Comparison of ENCODE assay signal across 1 cellular context in the genomic region with DNA sequence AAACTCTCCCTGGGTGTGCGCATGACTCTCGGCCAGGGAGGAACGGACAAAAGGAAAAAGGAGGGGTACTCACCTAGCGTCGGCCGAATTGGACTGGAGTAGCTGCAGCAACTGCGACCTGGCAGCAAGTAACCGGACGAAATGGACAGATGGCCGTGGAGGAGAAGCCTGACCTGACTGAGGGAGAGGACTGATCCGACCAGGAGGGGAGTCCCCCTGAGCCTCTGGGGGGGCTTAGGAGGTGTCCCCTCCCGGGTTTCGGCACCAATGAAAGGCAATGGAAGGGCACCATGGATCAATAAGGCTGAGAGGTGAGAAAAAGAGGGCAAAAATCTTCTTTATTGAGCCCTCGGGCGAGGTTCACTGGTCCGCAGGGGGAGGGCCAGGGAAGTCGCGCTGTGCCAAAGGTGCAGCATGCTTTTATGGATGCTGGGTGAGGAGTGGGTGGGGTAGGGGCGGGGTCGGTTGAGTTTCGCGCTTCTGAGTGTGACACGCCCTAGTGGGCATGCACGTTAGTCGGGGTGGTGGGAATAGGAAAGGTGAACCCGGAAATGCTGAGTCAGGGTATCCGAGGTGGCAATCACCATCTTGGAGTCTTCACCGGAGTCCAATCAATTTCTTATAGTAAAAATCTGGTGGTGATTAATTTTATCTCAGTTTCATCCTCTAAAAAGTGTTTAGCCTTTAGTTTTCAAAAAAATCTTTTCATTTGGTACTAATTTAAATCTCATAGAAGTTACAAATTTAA.
TF ChIP-seq lines count a peak whose summit lies in the region.

No MANE protein-coding gene starts in this region.

TF ChIP-seq in K562, 482 proteins besides CTCF, POLR2A, EP300 and RAD21 (continued from another document and continues in another):
- TF ChIP-seq, protein P1, sequence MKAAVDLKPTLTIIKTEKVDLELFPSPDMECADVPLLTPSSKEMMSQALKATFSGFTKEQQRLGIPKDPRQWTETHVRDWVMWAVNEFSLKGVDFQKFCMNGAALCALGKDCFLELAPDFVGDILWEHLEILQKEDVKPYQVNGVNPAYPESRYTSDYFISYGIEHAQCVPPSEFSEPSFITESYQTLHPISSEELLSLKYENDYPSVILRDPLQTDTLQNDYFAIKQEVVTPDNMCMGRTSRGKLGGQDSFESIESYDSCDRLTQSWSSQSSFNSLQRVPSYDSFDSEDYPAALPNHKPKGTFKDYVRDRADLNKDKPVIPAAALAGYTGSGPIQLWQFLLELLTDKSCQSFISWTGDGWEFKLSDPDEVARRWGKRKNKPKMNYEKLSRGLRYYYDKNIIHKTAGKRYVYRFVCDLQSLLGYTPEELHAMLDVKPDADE (conservative IDR thresholded peaks at IDR 0.05; ENCODE audit: control insufficient read depth, low read depth, low read length): 0 out of 2 replicates have a peak, but pooled peaks have one; percentile 45
- TF ChIP-seq ELF2 (CRISPR knock-in tag; IDR thresholded peaks at IDR 0.05) (peak; percentile 72; the same call in 1 of the 2 replicates), CXXC5 (CRISPR knock-in tag; IDR thresholded peaks at IDR 0.05) (peak; percentile 19; the same call in 1 of the 2 replicates), MTA3 (IDR thresholded peaks at IDR 0.05; ENCODE audit: borderline replicate concordance) (peak; percentile 78; the same call in 1 of the 2 replicates), TCF7L2 (IDR thresholded peaks at IDR 0.05; ENCODE audit: low read depth, low read length) (no peak), HMG20A (CRISPR knock-in tag; conservative IDR thresholded peaks at IDR 0.05) (no peak), ZNF696 (CRISPR knock-in tag; conservative IDR thresholded peaks at IDR 0.05) (no peak), ZNF311 (CRISPR knock-in tag; IDR thresholded peaks at IDR 0.05) (no peak), ZNF431 (CRISPR knock-in tag; IDR thresholded peaks at IDR 0.05) (no peak), PHTF2 (CRISPR knock-in tag; IDR thresholded peaks at IDR 0.05) (no peak), TAF7 (tag; IDR thresholded peaks at IDR 0.05) (peak; percentile 90), KDM2B (CRISPR knock-in tag; IDR thresholded peaks at IDR 0.05) (no peak), RFX5 (IDR thresholded peaks at IDR 0.05; ENCODE audit: low read depth, low read length) (no peak), TCF3 (CRISPR knock-in tag; IDR thresholded peaks at IDR 0.05) (no peak), PRPF4 (IDR thresholded peaks at IDR 0.05; ENCODE audit: insufficient read depth, low read depth, low read length, poor library complexity, severe bottlenecking) (peak; percentile 77), ZKSCAN1 (IDR thresholded peaks at IDR 0.05; ENCODE audit: low read depth, low read length) (no peak), NFE2L1 (tag; IDR thresholded peaks at IDR 0.05; ENCODE audit: borderline replicate concordance, low read depth) (peak; percentile 78), CC2D1A (IDR thresholded peaks at IDR 0.05) (peak; percentile 74), DMBX1 (CRISPR knock-in tag; IDR thresholded peaks at IDR 0.05; ENCODE audit: borderline replicate concordance) (0 out of 2 replicates have a peak, but pooled peaks have one; percentile 17), TAF1 (IDR thresholded peaks at IDR 0.05; ENCODE audit: control insufficient read depth, extremely low read depth, insufficient read depth, low read length, severe bottlenecking) (peak; percentile 91), CHD1 (IDR thresholded peaks at IDR 0.05; ENCODE audit: low read length) (peak; percentile 35), STAG1 (CRISPR knock-in tag; IDR thresholded peaks at IDR 0.05; ENCODE audit: borderline replicate concordance) (no peak), ZNF707 (CRISPR knock-in tag; conservative IDR thresholded peaks at IDR 0.05) (no peak), ARHGAP35 (IDR thresholded peaks at IDR 0.05; ENCODE audit: partially characterized antibody) (no peak), ATF1 (CRISPR knock-in tag; IDR thresholded peaks at IDR 0.05) (no peak), ATF1 (tag; IDR thresholded peaks at IDR 0.05) (peak; percentile 59; the same call in 1 of the 2 replicates), PHF8 (IDR thresholded peaks at IDR 0.05; ENCODE audit: borderline replicate concordance, low read length) (peak; percentile 73), CBFB (CRISPR knock-in tag; IDR thresholded peaks at IDR 0.05) (no peak), GATAD2B (IDR thresholded peaks at IDR 0.05; ENCODE audit: borderline replicate concordance) (peak; percentile 62; the same call in 1 of the 2 replicates), JUNB (CRISPR knock-in tag; conservative IDR thresholded peaks at IDR 0.05) (no peak), KLF13 (tag; IDR thresholded peaks at IDR 0.05; ENCODE audit: borderline replicate concordance, low read depth) (no peak)
- TF ChIP-seq, protein P2, sequence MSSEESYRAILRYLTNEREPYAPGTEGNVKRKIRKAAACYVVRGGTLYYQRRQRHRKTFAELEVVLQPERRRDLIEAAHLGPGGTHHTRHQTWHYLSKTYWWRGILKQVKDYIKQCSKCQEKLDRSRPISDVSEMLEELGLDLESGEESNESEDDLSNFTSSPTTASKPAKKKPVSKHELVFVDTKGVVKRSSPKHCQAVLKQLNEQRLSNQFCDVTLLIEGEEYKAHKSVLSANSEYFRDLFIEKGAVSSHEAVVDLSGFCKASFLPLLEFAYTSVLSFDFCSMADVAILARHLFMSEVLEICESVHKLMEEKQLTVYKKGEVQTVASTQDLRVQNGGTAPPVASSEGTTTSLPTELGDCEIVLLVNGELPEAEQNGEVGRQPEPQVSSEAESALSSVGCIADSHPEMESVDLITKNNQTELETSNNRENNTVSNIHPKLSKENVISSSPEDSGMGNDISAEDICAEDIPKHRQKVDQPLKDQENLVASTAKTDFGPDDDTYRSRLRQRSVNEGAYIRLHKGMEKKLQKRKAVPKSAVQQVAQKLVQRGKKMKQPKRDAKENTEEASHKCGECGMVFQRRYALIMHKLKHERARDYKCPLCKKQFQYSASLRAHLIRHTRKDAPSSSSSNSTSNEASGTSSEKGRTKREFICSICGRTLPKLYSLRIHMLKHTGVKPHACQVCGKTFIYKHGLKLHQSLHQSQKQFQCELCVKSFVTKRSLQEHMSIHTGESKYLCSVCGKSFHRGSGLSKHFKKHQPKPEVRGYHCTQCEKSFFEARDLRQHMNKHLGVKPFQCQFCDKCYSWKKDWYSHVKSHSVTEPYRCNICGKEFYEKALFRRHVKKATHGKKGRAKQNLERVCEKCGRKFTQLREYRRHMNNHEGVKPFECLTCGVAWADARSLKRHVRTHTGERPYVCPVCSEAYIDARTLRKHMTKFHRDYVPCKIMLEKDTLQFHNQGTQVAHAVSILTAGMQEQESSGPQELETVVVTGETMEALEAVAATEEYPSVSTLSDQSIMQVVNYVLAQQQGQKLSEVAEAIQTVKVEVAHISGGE (CRISPR knock-in tag; IDR thresholded peaks at IDR 0.05): no peak
- TF ChIP-seq, protein P3, sequence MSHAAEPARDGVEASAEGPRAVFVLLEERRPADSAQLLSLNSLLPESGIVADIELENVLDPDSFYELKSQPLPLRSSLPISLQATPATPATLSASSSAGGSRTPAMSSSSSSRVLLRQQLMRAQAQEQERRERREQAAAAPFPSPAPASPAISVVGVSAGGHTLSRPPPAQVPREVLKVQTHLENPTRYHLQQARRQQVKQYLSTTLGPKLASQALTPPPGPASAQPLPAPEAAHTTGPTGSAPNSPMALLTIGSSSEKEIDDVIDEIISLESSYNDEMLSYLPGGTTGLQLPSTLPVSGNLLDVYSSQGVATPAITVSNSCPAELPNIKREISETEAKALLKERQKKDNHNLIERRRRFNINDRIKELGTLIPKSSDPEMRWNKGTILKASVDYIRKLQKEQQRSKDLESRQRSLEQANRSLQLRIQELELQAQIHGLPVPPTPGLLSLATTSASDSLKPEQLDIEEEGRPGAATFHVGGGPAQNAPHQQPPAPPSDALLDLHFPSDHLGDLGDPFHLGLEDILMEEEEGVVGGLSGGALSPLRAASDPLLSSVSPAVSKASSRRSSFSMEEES (CRISPR knock-in tag; IDR thresholded peaks at IDR 0.05): no peak
- TF ChIP-seq, protein P4, sequence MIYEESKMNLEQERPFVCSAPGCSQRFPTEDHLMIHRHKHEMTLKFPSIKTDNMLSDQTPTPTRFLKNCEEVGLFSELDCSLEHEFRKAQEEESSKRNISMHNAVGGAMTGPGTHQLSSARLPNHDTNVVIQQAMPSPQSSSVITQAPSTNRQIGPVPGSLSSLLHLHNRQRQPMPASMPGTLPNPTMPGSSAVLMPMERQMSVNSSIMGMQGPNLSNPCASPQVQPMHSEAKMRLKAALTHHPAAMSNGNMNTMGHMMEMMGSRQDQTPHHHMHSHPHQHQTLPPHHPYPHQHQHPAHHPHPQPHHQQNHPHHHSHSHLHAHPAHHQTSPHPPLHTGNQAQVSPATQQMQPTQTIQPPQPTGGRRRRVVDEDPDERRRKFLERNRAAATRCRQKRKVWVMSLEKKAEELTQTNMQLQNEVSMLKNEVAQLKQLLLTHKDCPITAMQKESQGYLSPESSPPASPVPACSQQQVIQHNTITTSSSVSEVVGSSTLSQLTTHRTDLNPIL (CRISPR knock-in tag; IDR thresholded peaks at IDR 0.05): no peak
- TF ChIP-seq, protein P5, sequence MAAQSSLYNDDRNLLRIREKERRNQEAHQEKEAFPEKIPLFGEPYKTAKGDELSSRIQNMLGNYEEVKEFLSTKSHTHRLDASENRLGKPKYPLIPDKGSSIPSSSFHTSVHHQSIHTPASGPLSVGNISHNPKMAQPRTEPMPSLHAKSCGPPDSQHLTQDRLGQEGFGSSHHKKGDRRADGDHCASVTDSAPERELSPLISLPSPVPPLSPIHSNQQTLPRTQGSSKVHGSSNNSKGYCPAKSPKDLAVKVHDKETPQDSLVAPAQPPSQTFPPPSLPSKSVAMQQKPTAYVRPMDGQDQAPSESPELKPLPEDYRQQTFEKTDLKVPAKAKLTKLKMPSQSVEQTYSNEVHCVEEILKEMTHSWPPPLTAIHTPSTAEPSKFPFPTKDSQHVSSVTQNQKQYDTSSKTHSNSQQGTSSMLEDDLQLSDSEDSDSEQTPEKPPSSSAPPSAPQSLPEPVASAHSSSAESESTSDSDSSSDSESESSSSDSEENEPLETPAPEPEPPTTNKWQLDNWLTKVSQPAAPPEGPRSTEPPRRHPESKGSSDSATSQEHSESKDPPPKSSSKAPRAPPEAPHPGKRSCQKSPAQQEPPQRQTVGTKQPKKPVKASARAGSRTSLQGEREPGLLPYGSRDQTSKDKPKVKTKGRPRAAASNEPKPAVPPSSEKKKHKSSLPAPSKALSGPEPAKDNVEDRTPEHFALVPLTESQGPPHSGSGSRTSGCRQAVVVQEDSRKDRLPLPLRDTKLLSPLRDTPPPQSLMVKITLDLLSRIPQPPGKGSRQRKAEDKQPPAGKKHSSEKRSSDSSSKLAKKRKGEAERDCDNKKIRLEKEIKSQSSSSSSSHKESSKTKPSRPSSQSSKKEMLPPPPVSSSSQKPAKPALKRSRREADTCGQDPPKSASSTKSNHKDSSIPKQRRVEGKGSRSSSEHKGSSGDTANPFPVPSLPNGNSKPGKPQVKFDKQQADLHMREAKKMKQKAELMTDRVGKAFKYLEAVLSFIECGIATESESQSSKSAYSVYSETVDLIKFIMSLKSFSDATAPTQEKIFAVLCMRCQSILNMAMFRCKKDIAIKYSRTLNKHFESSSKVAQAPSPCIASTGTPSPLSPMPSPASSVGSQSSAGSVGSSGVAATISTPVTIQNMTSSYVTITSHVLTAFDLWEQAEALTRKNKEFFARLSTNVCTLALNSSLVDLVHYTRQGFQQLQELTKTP (IDR thresholded peaks at IDR 0.05; ENCODE audit: low read depth in 1 of 2, partially characterized antibody in 2 of 2): peak; percentile 81 to 84
- TF ChIP-seq, protein P6, sequence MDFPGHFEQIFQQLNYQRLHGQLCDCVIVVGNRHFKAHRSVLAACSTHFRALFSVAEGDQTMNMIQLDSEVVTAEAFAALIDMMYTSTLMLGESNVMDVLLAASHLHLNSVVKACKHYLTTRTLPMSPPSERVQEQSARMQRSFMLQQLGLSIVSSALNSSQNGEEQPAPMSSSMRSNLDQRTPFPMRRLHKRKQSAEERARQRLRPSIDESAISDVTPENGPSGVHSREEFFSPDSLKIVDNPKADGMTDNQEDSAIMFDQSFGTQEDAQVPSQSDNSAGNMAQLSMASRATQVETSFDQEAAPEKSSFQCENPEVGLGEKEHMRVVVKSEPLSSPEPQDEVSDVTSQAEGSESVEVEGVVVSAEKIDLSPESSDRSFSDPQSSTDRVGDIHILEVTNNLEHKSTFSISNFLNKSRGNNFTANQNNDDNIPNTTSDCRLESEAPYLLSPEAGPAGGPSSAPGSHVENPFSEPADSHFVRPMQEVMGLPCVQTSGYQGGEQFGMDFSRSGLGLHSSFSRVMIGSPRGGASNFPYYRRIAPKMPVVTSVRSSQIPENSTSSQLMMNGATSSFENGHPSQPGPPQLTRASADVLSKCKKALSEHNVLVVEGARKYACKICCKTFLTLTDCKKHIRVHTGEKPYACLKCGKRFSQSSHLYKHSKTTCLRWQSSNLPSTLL (IDR thresholded peaks at IDR 0.05): peak; percentile 82
- TF ChIP-seq, protein P7, sequence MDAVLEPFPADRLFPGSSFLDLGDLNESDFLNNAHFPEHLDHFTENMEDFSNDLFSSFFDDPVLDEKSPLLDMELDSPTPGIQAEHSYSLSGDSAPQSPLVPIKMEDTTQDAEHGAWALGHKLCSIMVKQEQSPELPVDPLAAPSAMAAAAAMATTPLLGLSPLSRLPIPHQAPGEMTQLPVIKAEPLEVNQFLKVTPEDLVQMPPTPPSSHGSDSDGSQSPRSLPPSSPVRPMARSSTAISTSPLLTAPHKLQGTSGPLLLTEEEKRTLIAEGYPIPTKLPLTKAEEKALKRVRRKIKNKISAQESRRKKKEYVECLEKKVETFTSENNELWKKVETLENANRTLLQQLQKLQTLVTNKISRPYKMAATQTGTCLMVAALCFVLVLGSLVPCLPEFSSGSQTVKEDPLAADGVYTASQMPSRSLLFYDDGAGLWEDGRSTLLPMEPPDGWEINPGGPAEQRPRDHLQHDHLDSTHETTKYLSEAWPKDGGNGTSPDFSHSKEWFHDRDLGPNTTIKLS (IDR thresholded peaks at IDR 0.05; ENCODE audit: borderline replicate concordance, low read depth): peak; percentile 90; the same call in 1 of the 2 replicates
- TF ChIP-seq, protein P8, sequence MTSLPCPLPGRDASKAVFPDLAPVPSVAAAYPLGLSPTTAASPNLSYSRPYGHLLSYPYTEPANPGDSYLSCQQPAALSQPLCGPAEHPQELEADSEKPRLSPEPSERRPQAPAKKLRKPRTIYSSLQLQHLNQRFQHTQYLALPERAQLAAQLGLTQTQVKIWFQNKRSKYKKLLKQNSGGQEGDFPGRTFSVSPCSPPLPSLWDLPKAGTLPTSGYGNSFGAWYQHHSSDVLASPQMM (CRISPR knock-in tag; IDR thresholded peaks at IDR 0.05): no peak
- TF ChIP-seq, protein P9, sequence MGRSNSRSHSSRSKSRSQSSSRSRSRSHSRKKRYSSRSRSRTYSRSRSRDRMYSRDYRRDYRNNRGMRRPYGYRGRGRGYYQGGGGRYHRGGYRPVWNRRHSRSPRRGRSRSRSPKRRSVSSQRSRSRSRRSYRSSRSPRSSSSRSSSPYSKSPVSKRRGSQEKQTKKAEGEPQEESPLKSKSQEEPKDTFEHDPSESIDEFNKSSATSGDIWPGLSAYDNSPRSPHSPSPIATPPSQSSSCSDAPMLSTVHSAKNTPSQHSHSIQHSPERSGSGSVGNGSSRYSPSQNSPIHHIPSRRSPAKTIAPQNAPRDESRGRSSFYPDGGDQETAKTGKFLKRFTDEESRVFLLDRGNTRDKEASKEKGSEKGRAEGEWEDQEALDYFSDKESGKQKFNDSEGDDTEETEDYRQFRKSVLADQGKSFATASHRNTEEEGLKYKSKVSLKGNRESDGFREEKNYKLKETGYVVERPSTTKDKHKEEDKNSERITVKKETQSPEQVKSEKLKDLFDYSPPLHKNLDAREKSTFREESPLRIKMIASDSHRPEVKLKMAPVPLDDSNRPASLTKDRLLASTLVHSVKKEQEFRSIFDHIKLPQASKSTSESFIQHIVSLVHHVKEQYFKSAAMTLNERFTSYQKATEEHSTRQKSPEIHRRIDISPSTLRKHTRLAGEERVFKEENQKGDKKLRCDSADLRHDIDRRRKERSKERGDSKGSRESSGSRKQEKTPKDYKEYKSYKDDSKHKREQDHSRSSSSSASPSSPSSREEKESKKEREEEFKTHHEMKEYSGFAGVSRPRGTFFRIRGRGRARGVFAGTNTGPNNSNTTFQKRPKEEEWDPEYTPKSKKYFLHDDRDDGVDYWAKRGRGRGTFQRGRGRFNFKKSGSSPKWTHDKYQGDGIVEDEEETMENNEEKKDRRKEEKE (IDR thresholded peaks at IDR 0.05; ENCODE audit: borderline replicate concordance in 1 of 2, control insufficient read depth in 1 of 2, low read depth in 2 of 2, low read length in 1 of 2): no peak
